Comparison of ENCODE assay signal across 22 cellular contexts in the genomic region with DNA sequence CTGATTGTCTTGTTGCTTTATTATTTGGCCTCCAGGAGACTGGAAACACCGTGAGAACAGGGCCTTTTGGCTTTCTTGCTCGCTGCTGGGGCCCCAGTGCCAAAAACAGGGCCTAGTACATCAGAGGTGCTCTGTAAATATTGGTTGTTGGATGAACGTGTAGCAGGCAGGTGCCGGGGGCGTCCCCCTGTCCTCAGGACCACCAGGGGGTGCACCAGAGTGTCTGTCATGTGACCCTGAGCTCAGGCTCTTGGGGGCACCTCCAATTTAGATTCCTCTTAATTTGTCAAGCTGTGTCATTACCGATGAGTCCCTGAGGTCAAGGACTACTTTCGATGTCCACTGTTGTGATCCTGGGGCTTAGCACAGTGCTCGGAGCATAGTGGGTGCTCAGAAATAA.
A peak's percentile ranks its signal among the peaks of the same experiment; 100 is the strongest.
DNase-seq lines count a peak whose midpoint lies in the region; ATAC-seq, FAIRE-seq and TF ChIP-seq lines count a peak whose summit lies in the region.
"Had no signal": no experiment of that assay in that cellular context is flagged by ENCODE, and none has a peak within 500 bp of the region (broad histone marks: within the 10 kb centered on the region; RNA-seq: fewer than 3 reads in every experiment).

No MANE protein-coding gene starts in this region.

- H3K4me2 ChIP-seq in Loucy (ENCODE audit: low read depth, low read length, poor library complexity, severe bottlenecking) (no peak overlapping the region), K562 (ENCODE audit: insufficient read depth, low read length) (no peak overlapping the region), neuronal stem cell (ENCODE audit: insufficient read depth, low read length, poor library complexity, severe bottlenecking) (no peak overlapping the region)
- H3K4me2 ChIP-seq: A549; BLaER1 treated with 17β-estradiol and CSF1 and Interleukin-3, amounts not matched to agents 10 nM and 100 nM; SK-N-SH had no signal

- no peaks in the 10 kb centered on the region for H3K4me1 ChIP-seq in Loucy (ENCODE audit: insufficient read depth, low read length, poor library complexity, severe bottlenecking)
- H3K4me1 ChIP-seq in K562 (replicated peaks in 1 of 2; ENCODE audit: control insufficient read depth in 2 of 2, insufficient read depth in 2 of 2, low read length in 2 of 2), result peaks cover 4 to 11% of the 10 kb centered on the region in 2 experiments; a peak in 3 of 5 replicates
- H3K4me1 ChIP-seq in neuronal stem cell (ENCODE audit: control insufficient read depth in 2 of 2, insufficient read depth in 1 of 2, low read depth in 1 of 2, low read length in 2 of 2), result peaks cover 0 to 5% of the 10 kb centered on the region in 2 donors
- H3K4me1 ChIP-seq: BLaER1 treated with 17β-estradiol and CSF1 and Interleukin-3, amounts not matched to agents 10 nM and 100 nM had no signal

- in situ Hi-C loops in K562 (cut with MboI), result no loop called here
- in situ Hi-C loops in KBM-7 (cut with MboI; ENCODE audit: low pct_unique_long_range_greater_than_20kb, low sequenced_read_pairs), result no loop called here

- H3K9ac ChIP-seq in Loucy (ENCODE audit: low read depth, low read length, poor library complexity, severe bottlenecking), result no peak overlapping the region
- no peak overlapping the region for H3K9ac ChIP-seq in K562 (ENCODE audit: insufficient read depth in 1 of 2, low read depth in 2 of 2, low read length in 2 of 2)
- H3K9ac ChIP-seq in neuronal stem cell (ENCODE audit: low read depth, low read length, poor library complexity), result no peak overlapping the region
- H3K9ac ChIP-seq: BLaER1 treated with 17β-estradiol and CSF1 and Interleukin-3, amounts not matched to agents 10 nM and 100 nM; SK-N-SH had no signal

- H2AK5ac ChIP-seq in neuronal stem cell (ENCODE audit: low read depth, low read length), result no peak overlapping the region

- H3K23ac ChIP-seq in neuronal stem cell (ENCODE audit: low read depth, low read length, poor library complexity), result no peak overlapping the region

- H3K9me1 ChIP-seq in K562 (ENCODE audit: control insufficient read depth, insufficient read depth, low read length), result no peaks in the 10 kb centered on the region

- peak overlapping the region; percentile 2 for H3K18ac ChIP-seq in neuronal stem cell (ENCODE audit: low read length)

- H4K20me1 ChIP-seq in Loucy (ENCODE audit: insufficient read depth, low read length, poor library complexity, severe bottlenecking) (no peaks in the 10 kb centered on the region), K562 (replicated peaks; ENCODE audit: control insufficient read depth, insufficient read depth, low read length) (no peaks in the 10 kb centered on the region)
- H4K20me1 ChIP-seq: BLaER1 treated with 17β-estradiol and CSF1 and Interleukin-3, amounts not matched to agents 10 nM and 100 nM had no signal

- CTCF ChIA-PET in K562 (lab: Yijun Ruan, JAX; ENCODE audit: low intra/inter-chr PET ratio), result no interaction called here

- no peak overlapping the region for H2BK5ac ChIP-seq in neuronal stem cell (ENCODE audit: low read length)

- no peak overlapping the region for H2BK15ac ChIP-seq in neuronal stem cell (ENCODE audit: low read length)

- no peaks in the 10 kb centered on the region for H3K27me3 ChIP-seq in Loucy (ENCODE audit: insufficient read depth, low read length, poor library complexity, severe bottlenecking)
- peaks cover 0 to 10% of the 10 kb centered on the region in 2 experiments; a peak in 2 of 5 replicates for H3K27me3 ChIP-seq in K562 (ENCODE audit: control insufficient read depth in 2 of 2, insufficient read depth in 2 of 2, low read length in 2 of 2)
- no peaks in the 10 kb centered on the region for H3K27me3 ChIP-seq in neuronal stem cell (ENCODE audit: control insufficient read depth in 3 of 3, insufficient read depth in 3 of 3, low read depth in 1 of 3, low read length in 3 of 3)
- H3K27me3 ChIP-seq: BLaER1 treated with 17β-estradiol and CSF1 and Interleukin-3, amounts not matched to agents 10 nM and 100 nM had no signal

- no peaks in the 10 kb centered on the region for H3F3A ChIP-seq in Loucy (ENCODE audit: low read depth)

- H3K79me2 ChIP-seq in Loucy (ENCODE audit: insufficient read depth, low read length) (no peaks in the 10 kb centered on the region), K562 (ENCODE audit: control insufficient read depth, insufficient read depth, low read length) (no peaks in the 10 kb centered on the region)

- H4K91ac ChIP-seq in neuronal stem cell (ENCODE audit: low read depth, low read length, poor library complexity), result no peak overlapping the region

- ATAC-seq in K562 (no peak), HG02840 (IDR thresholded peaks at IDR 0.05; ENCODE audit: low FRiP score, unreplicated experiment) (no peak)
- ATAC-seq: A549, HCT116 had no signal

- no peak for TF ChIP-seq RAD21 in K562 (CRISPR knock-in tag; conservative IDR thresholded peaks at IDR 0.05 in 1 of 2, IDR thresholded peaks at IDR 0.05 in 1 of 2)

- no peak overlapping the region for H3K4ac ChIP-seq in neuronal stem cell (ENCODE audit: low read length)

- H3K9me2 ChIP-seq in Loucy (replicated peaks; ENCODE audit: low read depth, low read length), result no peaks in the 10 kb centered on the region
- H3K9me2 ChIP-seq: SK-N-SH had no signal

- no peak overlapping the region for H3K14ac ChIP-seq in neuronal stem cell (ENCODE audit: low read length)

- no peak overlapping the region for H2BK12ac ChIP-seq in neuronal stem cell (ENCODE audit: low read length)

- H4K8ac ChIP-seq in neuronal stem cell (ENCODE audit: low read depth, low read length), result no peak overlapping the region

- H3K36me3 ChIP-seq in Loucy (ENCODE audit: insufficient read depth, low read length), result peaks cover 8% of the 10 kb centered on the region; the same call in 1 of the 2 replicates
- H3K36me3 ChIP-seq in K562 (ENCODE audit: control insufficient read depth, insufficient read depth, low read length), result no peaks in the 10 kb centered on the region
- peaks cover 2 to 7% of the 10 kb centered on the region in 2 donors for H3K36me3 ChIP-seq in neuronal stem cell (replicated peaks in 1 of 2; ENCODE audit: control insufficient read depth in 2 of 2, insufficient read depth in 2 of 2, low read length in 2 of 2)
- H3K36me3 ChIP-seq: BLaER1 treated with 17β-estradiol and CSF1 and Interleukin-3, amounts not matched to agents 10 nM and 100 nM had no signal

- no TSS peak for BruUV-seq in K562 (replicated peaks; lab: Mats Ljungman, UMichigan)

- H2AFZ ChIP-seq in Loucy (ENCODE audit: low read length) (no peak overlapping the region), K562 (ENCODE audit: low read depth, low read length) (no peak overlapping the region), neuronal stem cell (ENCODE audit: low read length) (no peak overlapping the region)

- DNase-seq in K562 (ENCODE audit: extremely low read depth in 1 of 4, low spot score in 3 of 4), result no peak
- DNase-seq in neuronal stem cell (ENCODE audit: low spot score), result no peak
- no peak for DNase-seq in GM03348 (ENCODE audit: low spot score)
- no peak for DNase-seq in KBM-7
- DNase-seq in NCI-H446 treated with DMSO at 0.1 percent for 48 hours (lab: John Stamatoyannopoulos, UW), result no peak
- DNase-seq: AML-193; CD4-positive, alpha-beta T cell; GOT3; KG1; MM.1S; NCI-H2029; NCI-H2227 treated with DMSO at 0.1 percent for 48 hours; NCI-H510A; OCI-M1; SK-N-SH had no signal

- TF ChIP-seq EP300 in K562 (IDR thresholded peaks at IDR 0.05; ENCODE audit: low read length), result no peak

- no peak for FAIRE-seq in K562 (lab: Jason Lieb, UNC)
- FAIRE-seq: A549, D721Med, RCC 7860 had no signal

- no peak overlapping the region for H3K27ac ChIP-seq in K562 (ENCODE audit: extremely low read depth, low read depth, low read length)
- H3K27ac ChIP-seq in neuronal stem cell (replicated peaks; ENCODE audit: low read length), result no peak overlapping the region
- H3K27ac ChIP-seq: A549; BLaER1 treated with 17β-estradiol and CSF1 and Interleukin-3, amounts not matched to agents 10 nM and 100 nM had no signal

- POLR2A ChIA-PET in K562 (lab: Yijun Ruan, JAX), result no interaction called here

- TF ChIP-seq POLR2A in K562 (conservative IDR thresholded peaks at IDR 0.05), result no peak

- WGBS in K562 (ENCODE audit: insufficient coverage, low coverage, missing lambda C conversion rate), result 21% methylated on average over 8 of the region's 8 CpGs
- WGBS in neuronal stem cell (ENCODE audit: extremely low coverage in 2 of 2, insufficient read length in 2 of 2, insufficient replicate concordance in 1 of 2), 2 donors, result no CpG with 5 or more reads among the region's 8 CpGs

- intact Hi-C loops in K562 (cut with micrococcal nuclease), result no loop called here

- no peak overlapping the region for H2BK120ac ChIP-seq in neuronal stem cell (ENCODE audit: low read depth, low read length)

- H3K9me3 ChIP-seq in Loucy (ENCODE audit: insufficient read depth, low read depth, low read length), result no peaks in the 10 kb centered on the region
- H3K9me3 ChIP-seq in K562 (replicated peaks; ENCODE audit: control insufficient read depth, insufficient read depth, low read depth, low read length), result no peaks in the 10 kb centered on the region
- no peaks in the 10 kb centered on the region for H3K9me3 ChIP-seq in neuronal stem cell (replicated peaks in 1 of 2; ENCODE audit: control insufficient read depth in 2 of 2, insufficient read depth in 1 of 2, low read depth in 1 of 2, low read length in 2 of 2)
- H3K9me3 ChIP-seq: A549; BLaER1 treated with 17β-estradiol and CSF1 and Interleukin-3, amounts not matched to agents 10 nM and 100 nM; SK-N-SH had no signal

- H3K4me3 ChIP-seq in Loucy (ENCODE audit: low read length, poor library complexity, severe bottlenecking) (no peak overlapping the region), K562 (no peak overlapping the region), neuronal stem cell (ENCODE audit: low read length in 2 of 2) (no peak overlapping the region)
- H3K4me3 ChIP-seq: A549; BLaER1 treated with 17β-estradiol and CSF1 and Interleukin-3, amounts not matched to agents 10 nM and 100 nM had no signal

- 0 out of 2 replicates have a peak, but pooled peaks have one; percentile 11 for TF ChIP-seq CTCF in Loucy (conservative IDR thresholded peaks at IDR 0.05; ENCODE audit: low read length)
- no peak for TF ChIP-seq CTCF in K562 (IDR thresholded peaks at IDR 0.05 in 2 of 3, conservative IDR thresholded peaks at IDR 0.05 in 1 of 3; ENCODE audit: insufficient read depth in 2 of 3, low read depth in 1 of 3, low read length in 3 of 3)

- peaks cover 2% of the 10 kb centered on the region for H3K79me1 ChIP-seq in neuronal stem cell (ENCODE audit: low read depth, low read length)

TF ChIP-seq in K562, 482 proteins besides CTCF, POLR2A, EP300 and RAD21:
- TF ChIP-seq CHD1 (IDR thresholded peaks at IDR 0.05; ENCODE audit: low read length) (no peak), USF2 (CRISPR knock-in tag; IDR thresholded peaks at IDR 0.05) (peak; percentile 36)
